In genomic region chrX:30147996-30148643, GRCh38 we compare ENCODE assay signal across 27 cellular contexts.
"Had no signal": no experiment of that assay in that cellular context is flagged by ENCODE, and none has a peak within 500 bp of the region (broad histone marks: within the 10 kb centered on the region; RNA-seq: fewer than 3 reads in every experiment).

No MANE protein-coding gene starts in this region.

- ATAC-seq: natural killer cell; psoas muscle; right cardiac atrium; right lobe of liver; stimulated activated memory B cell treated with anti-CD40 and anti-IgM and Interleukin-4, amounts not matched to agents 10 μg/mL and 1 μg/mL and 100 μg/mL, for 72 hours; stimulated activated naive CD8-positive, alpha-beta T cell treated with anti-CD3 and anti-CD28 coated beads, Interleukin-15, amount 100 ng/mL, for 72 hours; stimulated activated naive CD8-positive, alpha-beta T cell treated with anti-CD3 and anti-CD28 coated beads, Interleukin-15, Interleukin-2, amounts not matched to agents 100 U/mL and 50 U/mL, for 24 hours had no signal

- FAIRE-seq: small intestine, urothelium cell line had no signal

- DNase-seq: natural killer cell; occipital lobe; ovary; psoas muscle; sigmoid colon; small intestine; stimulated activated CD4-positive, alpha-beta T cell treated with anti-CD3 and anti-CD28 coated beads, Interleukin-12 subunit alpha, Interleukin-12 subunit beta, amount 100 ng/mL, for 4 hours; stimulated activated CD4-positive, alpha-beta T cell treated with anti-CD3 and anti-CD28 coated beads, Interleukin-1b, Interleukin-23, amount 100 ng/mL, for 48 hours; stimulated activated CD4-positive, alpha-beta T cell treated with anti-CD3 and anti-CD28 coated beads, Interleukin-4, amount 100 ng/mL, for 1 hour; stimulated activated CD4-positive, alpha-beta T cell treated with anti-CD3 and anti-CD28 coated beads, Interleukin-4, amount 100 ng/mL, for 4 hours; stimulated activated CD8-positive, alpha-beta memory T cell treated with anti-CD3 and anti-CD28 coated beads, Interleukin-4, amount 100 ng/mL, for 48 hours; stimulated activated naive CD4-positive, alpha-beta T cell; stimulated activated naive CD8-positive, alpha-beta T cell treated with anti-CD3 and anti-CD28 coated beads, Interleukin-15, amount 100 ng/mL, for 72 hours; stimulated activated naive CD8-positive, alpha-beta T cell treated with anti-CD3 and anti-CD28 coated beads, Interleukin-15, Interleukin-2, amounts not matched to agents 100 U/mL and 50 U/mL, for 24 hours; substantia nigra; testis; tibial artery; transverse colon had no signal

- H3K27ac ChIP-seq: neural progenitor cell, ovary, parathyroid adenoma, psoas muscle, right lobe of liver, sigmoid colon, suprapubic skin, testis, tibial artery, transverse colon, upper lobe of left lung, vagina had no signal

- H3K27me3 ChIP-seq: neural progenitor cell, ovary, right lobe of liver, sigmoid colon, suprapubic skin, testis, tibial artery, transverse colon, upper lobe of left lung, vagina had no signal

- H3K9ac ChIP-seq: neural progenitor cell, parathyroid adenoma had no signal

- H3K36me3 ChIP-seq: neural progenitor cell, ovary, right lobe of liver, sigmoid colon, suprapubic skin, tibial artery, transverse colon, upper lobe of left lung, vagina had no signal

- H3K4me3 ChIP-seq: neural progenitor cell, ovary, psoas muscle, right lobe of liver, sigmoid colon, suprapubic skin, testis, tibial artery, transverse colon, upper lobe of left lung, vagina had no signal

- H3K4me1 ChIP-seq: neural progenitor cell, parathyroid adenoma, psoas muscle, right lobe of liver, sigmoid colon, suprapubic skin, testis, tibial artery, transverse colon, upper lobe of left lung, vagina had no signal

- H3K9me3 ChIP-seq: ovary, psoas muscle, right lobe of liver, sigmoid colon, suprapubic skin, testis, tibial artery, transverse colon, upper lobe of left lung, vagina had no signal
